Comparison of ENCODE assay signal across 25 cellular contexts in the genomic region with DNA sequence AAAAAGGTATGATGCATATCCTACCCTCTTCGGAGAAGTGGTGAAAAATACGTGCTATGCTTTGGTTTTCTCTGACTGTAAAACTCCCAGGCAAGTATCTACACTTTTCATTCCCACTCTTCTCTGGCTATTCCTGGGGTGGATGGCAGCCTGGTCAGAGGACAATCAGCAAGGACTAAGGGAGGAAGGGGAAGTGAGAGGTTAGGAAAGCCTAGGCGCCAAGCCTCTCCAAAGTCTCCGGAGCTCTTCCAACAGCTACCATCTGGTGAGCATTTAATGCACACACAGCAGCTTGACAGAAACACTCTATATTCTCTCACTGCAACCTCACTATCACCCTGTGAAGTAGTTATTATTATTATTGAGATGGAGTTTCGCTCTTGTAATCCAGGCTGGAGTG.
"Had no signal": no experiment of that assay in that cellular context is flagged by ENCODE, and none has a peak within 500 bp of the region (broad histone marks: within the 10 kb centered on the region; RNA-seq: fewer than 3 reads in every experiment).

No MANE protein-coding gene starts in this region.

- H3K27me3 ChIP-seq: ovary, right atrium auricular region, right lobe of liver, upper lobe of right lung had no signal

- H3K27ac Mint-ChIP-seq: immature natural killer cell; natural killer cell; progenitor cell of endocrine pancreas; stimulated activated effector memory CD8-positive, alpha-beta T cell treated with anti-CD3 and anti-CD28 coated beads, Interleukin-12 subunit alpha, Interleukin-12 subunit beta, amount 100 ng/mL, for 72 hours; stimulated activated naive CD8-positive, alpha-beta T cell treated with anti-CD3 and anti-CD28 coated beads, Interleukin-15, Interleukin-2, amounts not matched to agents 100 ng/mL and 50 ng/mL, for 24 hours had no signal

- H3K4me1 Mint-ChIP-seq: immature natural killer cell; naive B cell; natural killer cell; stimulated activated effector memory CD8-positive, alpha-beta T cell treated with anti-CD3 and anti-CD28 coated beads, Interleukin-12 subunit alpha, Interleukin-12 subunit beta, amount 100 ng/mL, for 72 hours had no signal

- H3K4me3 ChIP-seq: left lung, lower lobe of right lung, ovary, right atrium auricular region, right lobe of liver, smooth muscle cell, suprapubic skin, thoracic aorta, tibial artery, upper lobe of right lung had no signal

- H3K4me1 ChIP-seq: left lung, lower lobe of right lung, right atrium auricular region, right lobe of liver, suprapubic skin, tibial artery, upper lobe of right lung had no signal

- DNase-seq: hippocampal formation; immature natural killer cell; kidney; left colon; left lung; lower lobe of right lung; mammary epithelial cell; mesenchymal stem cell; naive B cell; natural killer cell; ovary; right lobe of liver; stimulated activated CD4-positive, alpha-beta T cell treated with anti-CD3 and anti-CD28 coated beads, Interleukin-1b, Interleukin-23, amount 100 ng/mL, for 48 hours; stimulated activated CD4-positive, alpha-beta T cell treated with anti-CD3 and anti-CD28 coated beads, Interleukin-4, amount 100 ng/mL, for 1 hour; stimulated activated naive CD4-positive, alpha-beta T cell; tibial artery; trophoblast cell; upper lobe of right lung had no signal

- H3K9me3 ChIP-seq: left lung, lower lobe of right lung, ovary, right atrium auricular region, right lobe of liver, suprapubic skin, thoracic aorta, tibial artery, upper lobe of right lung had no signal

- H3K4me3 Mint-ChIP-seq: immature natural killer cell; naive B cell; natural killer cell; stimulated activated effector memory CD8-positive, alpha-beta T cell treated with anti-CD3 and anti-CD28 coated beads, Interleukin-12 subunit alpha, Interleukin-12 subunit beta, amount 100 ng/mL, for 72 hours; stimulated activated naive CD8-positive, alpha-beta T cell treated with anti-CD3 and anti-CD28 coated beads, Interleukin-15, Interleukin-2, amounts not matched to agents 100 ng/mL and 50 ng/mL, for 24 hours had no signal

- H3K36me3 Mint-ChIP-seq: immature natural killer cell; naive B cell; natural killer cell; stimulated activated effector memory CD8-positive, alpha-beta T cell treated with anti-CD3 and anti-CD28 coated beads, Interleukin-12 subunit alpha, Interleukin-12 subunit beta, amount 100 ng/mL, for 72 hours had no signal

- H3K36me3 ChIP-seq: left lung, lower lobe of right lung, ovary, right atrium auricular region, right lobe of liver, suprapubic skin, thoracic aorta, tibial artery, upper lobe of right lung had no signal

- H3K9me3 Mint-ChIP-seq: immature natural killer cell; naive B cell; natural killer cell; stimulated activated effector memory CD8-positive, alpha-beta T cell treated with anti-CD3 and anti-CD28 coated beads, Interleukin-12 subunit alpha, Interleukin-12 subunit beta, amount 100 ng/mL, for 72 hours; stimulated activated naive CD8-positive, alpha-beta T cell treated with anti-CD3 and anti-CD28 coated beads, Interleukin-15, Interleukin-2, amounts not matched to agents 100 ng/mL and 50 ng/mL, for 24 hours had no signal

- H3K27ac ChIP-seq: left lung, lower lobe of right lung, ovary, right atrium auricular region, right lobe of liver, suprapubic skin, thoracic aorta, tibial artery, upper lobe of right lung had no signal
